In genomic region chr4:53173576-53173975, GRCh38 we compare ENCODE assay signal across 32 cellular contexts.
"Had no signal": no experiment of that assay in that cellular context is flagged by ENCODE, and none has a peak within 500 bp of the region (broad histone marks: within the 10 kb centered on the region; RNA-seq: fewer than 3 reads in every experiment).

No MANE protein-coding gene starts in this region.

- H3K36me3 ChIP-seq: ascending aorta, cardiac muscle cell had no signal

- H3K4me1 Mint-ChIP-seq: brain had no signal

- DNase-seq: activated B cell treated with CpG ODN at 0.5 μM for 24 hours; activated CD4-positive, alpha-beta memory T cell treated with anti-CD3 and anti-CD28 coated beads for 36 hours; activated CD4-positive, alpha-beta T cell treated with anti-CD3 and anti-CD28 coated beads for 4 hours; activated CD4-positive, alpha-beta T cell treated with anti-CD3 and anti-CD28 coated beads, Interleukin-2, amount 10 ng/mL, durations not matched to agents 24 days and 14 days; activated CD4-positive, alpha-beta T cell treated with anti-CD3 and anti-CD28 coated beads, Interleukin-2, amount 50 U/mL, for 1 hour; activated CD4-positive, alpha-beta T cell treated with anti-CD3 and anti-CD28 coated beads, Interleukin-2, amount 50 U/mL, for 4 hours; activated CD4-positive, CD25-positive, alpha-beta regulatory T cell treated with anti-CD3 and anti-CD28 coated beads, Interleukin-2, amount 50 U/mL, for 72 hours; activated CD8-positive, alpha-beta memory T cell treated with anti-CD3 and anti-CD28 coated beads, Interleukin-2, amount 10 ng/mL, durations not matched to agents 7 days and 5 days; activated CD8-positive, alpha-beta memory T cell treated with anti-CD3 and anti-CD28 coated beads, Interleukin-2, amount 50 U/mL, for 48 hours; activated effector memory CD4-positive, alpha-beta T cell treated with Interleukin-2 at 50 U/mL for 16 hours; activated gamma-delta T cell; activated naive CD4-positive, alpha-beta T cell treated with anti-CD3 and anti-CD28 coated beads, Interleukin-2, amount 10 ng/mL, durations not matched to agents 7 days and 5 days; activated naive CD4-positive, alpha-beta T cell treated with Interleukin-2 at 50 U/mL for 16 hours; activated T-cell treated with anti-CD3 and anti-CD28 coated beads, Interleukin-2, amount 50 U/mL, for 24 hours; activated T-cell treated with anti-CD3 and anti-CD28 coated beads, Interleukin-2, amount 50 U/mL, for 48 hours; amygdala; anterior cingulate cortex; caudate nucleus; cerebellar nuclear complex; T-helper 1 cell; T-helper 2 cell; T-helper 9 cell had no signal

- H3K4me3 Mint-ChIP-seq: activated B cell treated with CpG ODN at 0.5 μM for 24 hours; activated CD4-positive, alpha-beta memory T cell treated with anti-CD3 and anti-CD28 coated beads for 36 hours; activated CD4-positive, alpha-beta T cell treated with anti-CD3 and anti-CD28 coated beads, Interleukin-2, amount 10 ng/mL, durations not matched to agents 24 days and 14 days; activated CD8-positive, alpha-beta memory T cell treated with anti-CD3 and anti-CD28 coated beads, Interleukin-2, amount 10 ng/mL, durations not matched to agents 7 days and 5 days; activated naive CD4-positive, alpha-beta T cell treated with anti-CD3 and anti-CD28 coated beads, Interleukin-2, amount 10 ng/mL, durations not matched to agents 7 days and 5 days; activated naive CD4-positive, alpha-beta T cell treated with anti-CD3 and anti-CD28 coated beads, Interleukin-2, amount 50 U/mL, for 24 hours; activated naive CD8-positive, alpha-beta T cell; activated T-cell treated with anti-CD3 and anti-CD28 coated beads, Interleukin-2, amount 50 U/mL, for 24 hours; brain; central memory CD8-positive, alpha-beta T cell; T-helper 1 cell treated with Interleukin-12 subunit alpha and Interleukin-12 subunit beta and Interleukin-4 antibody, amounts not matched to agents 30 μg/mL and 1 μg/mL, for 36 hours; T-helper 2 cell treated with Interferon-gamma antibody and Interleukin-4, amounts not matched to agents 5 μg/mL and 100 μg/mL, for 36 hours had no signal

- H3K27me3 Mint-ChIP-seq: activated B cell treated with CpG ODN at 0.5 μM for 24 hours; activated CD4-positive, alpha-beta memory T cell treated with anti-CD3 and anti-CD28 coated beads for 36 hours; activated CD4-positive, alpha-beta T cell treated with anti-CD3 and anti-CD28 coated beads, Interleukin-2, amount 10 ng/mL, durations not matched to agents 24 days and 14 days; activated CD8-positive, alpha-beta memory T cell treated with anti-CD3 and anti-CD28 coated beads, Interleukin-2, amount 10 ng/mL, durations not matched to agents 7 days and 5 days; activated naive CD4-positive, alpha-beta T cell treated with anti-CD3 and anti-CD28 coated beads, Interleukin-2, amount 10 ng/mL, durations not matched to agents 7 days and 5 days; activated naive CD4-positive, alpha-beta T cell treated with anti-CD3 and anti-CD28 coated beads, Interleukin-2, amount 50 U/mL, for 24 hours; activated naive CD8-positive, alpha-beta T cell; activated T-cell treated with anti-CD3 and anti-CD28 coated beads, Interleukin-2, amount 50 U/mL, for 24 hours; brain; central memory CD8-positive, alpha-beta T cell had no signal

- H3K9me3 ChIP-seq: ascending aorta had no signal

- H3K4me3 ChIP-seq: ascending aorta, cardiac muscle cell had no signal

- H3K4me1 ChIP-seq: ascending aorta had no signal

- H3K27me3 ChIP-seq: ascending aorta, cardiac muscle cell had no signal

- ATAC-seq: activated CD8-positive, alpha-beta memory T cell treated with anti-CD3 and anti-CD28 coated beads, Interleukin-2, amount 10 ng/mL, durations not matched to agents 7 days and 5 days had no signal

- H3K27ac Mint-ChIP-seq: activated B cell treated with CpG ODN at 0.5 μM for 24 hours; activated CD4-positive, alpha-beta memory T cell treated with anti-CD3 and anti-CD28 coated beads for 36 hours; activated CD4-positive, alpha-beta T cell treated with anti-CD3 and anti-CD28 coated beads, Interleukin-2, amount 10 ng/mL, durations not matched to agents 24 days and 14 days; activated CD8-positive, alpha-beta memory T cell treated with anti-CD3 and anti-CD28 coated beads, Interleukin-2, amount 10 ng/mL, durations not matched to agents 7 days and 5 days; activated naive CD4-positive, alpha-beta T cell treated with anti-CD3 and anti-CD28 coated beads, Interleukin-2, amount 10 ng/mL, durations not matched to agents 7 days and 5 days; activated naive CD4-positive, alpha-beta T cell treated with anti-CD3 and anti-CD28 coated beads, Interleukin-2, amount 50 U/mL, for 24 hours; activated naive CD8-positive, alpha-beta T cell; activated T-cell treated with anti-CD3 and anti-CD28 coated beads, Interleukin-2, amount 50 U/mL, for 24 hours; activated T-helper 2 cell treated with anti-CD3 and anti-CD28 coated beads, Interferon-gamma antibody, Interleukin-2, Interleukin-4, amounts not matched to agents 10 μg/mL and 5 μg/mL and 100 μg/mL, durations not matched to agents 14 hours and 24 hours and 36 hours; brain; T-helper 1 cell treated with Interleukin-12 subunit alpha and Interleukin-12 subunit beta and Interleukin-4 antibody, amounts not matched to agents 30 μg/mL and 1 μg/mL, for 36 hours; T-helper 2 cell treated with Interferon-gamma antibody and Interleukin-4, amounts not matched to agents 5 μg/mL and 100 μg/mL, for 36 hours had no signal

- H3K27ac ChIP-seq: ascending aorta, cardiac muscle cell, VCaP had no signal
